8 cellular contexts compared by ENCODE assay signal in genomic region chr13:45464141-45464686, GRCh38. TPM values are rescaled to one million over a fixed set of nuclear protein-coding genes. Genes with fewer than 3 reads are reported as not detected.
DNase-seq lines count a peak whose midpoint lies in the region; ATAC-seq and TF ChIP-seq lines count a peak whose summit lies in the region.

No MANE protein-coding gene starts in this region.

- H3K9ac ChIP-seq in Karpas-422 (ENCODE audit: low read length) = peak overlapping the region; percentile 93

- peaks cover 42% of the 10 kb centered on the region for H3K4me1 ChIP-seq in Karpas-422 (ENCODE audit: low read length)

- H3K9me2 ChIP-seq in Karpas-422 (replicated peaks; ENCODE audit: insufficient read depth, low read length) = no peaks in the 10 kb centered on the region

- H3K9me3 ChIP-seq in Karpas-422 (ENCODE audit: low read length) = no peaks in the 10 kb centered on the region

- peak overlapping the region; percentile 92 to 96 (median 94) for H3K4me3 Mint-ChIP-seq in naive B cell

- DNase-seq in AG10803 (ENCODE audit: low read depth) = no peak
- no peak for DNase-seq in Karpas-422
- DNase-seq in coronary artery (ENCODE audit: low spot score) = no peak
- DNase-seq in naive B cell = no peak
- no peak for DNase-seq in NCI-H2029 treated with DMSO at 0.1 percent for 48 hours (lab: John Stamatoyannopoulos, UW)
- no peak for DNase-seq in NCI-H128 (lab: John Stamatoyannopoulos, UW; ENCODE audit: unreplicated experiment)

- peaks cover 0 to 3% (median 0%) of the 10 kb centered on the region in 7 donors for H3K9me3 Mint-ChIP-seq in naive B cell

- H4K20me1 ChIP-seq in Karpas-422 (ENCODE audit: insufficient read depth, low read depth, low read length) = no peaks in the 10 kb centered on the region; the same call in 1 of the 2 replicates

- peak overlapping the region; percentile 95 for H3K4me2 ChIP-seq in Karpas-422 (ENCODE audit: low read depth, low read length, poor library complexity, severe bottlenecking)

- peaks cover under 1 to 6% of the 10 kb centered on the region in 2 donors for H3K36me3 Mint-ChIP-seq in naive B cell

- H3K4me1 Mint-ChIP-seq in naive B cell = peaks cover 27 to 47% (median 38%) of the 10 kb centered on the region in 3 donors

- ATAC-seq in naive B cell (ENCODE audit: low read depth in 2 of 2) (no peak), GM19455 (IDR thresholded peaks at IDR 0.05; ENCODE audit: unreplicated experiment) (no peak), GM19328 (IDR thresholded peaks at IDR 0.05; ENCODE audit: unreplicated experiment) (no peak)

- TF ChIP-seq CTCF in AG10803 (conservative IDR thresholded peaks at IDR 0.05; ENCODE audit: low read length) (no peak; the same call in 1 of the 2 replicates), coronary artery (IDR thresholded peaks at IDR 0.05) (no peak)

- H3K36me3 ChIP-seq in Karpas-422 (ENCODE audit: insufficient read depth, low read length) = no peaks in the 10 kb centered on the region

- no peaks in the 10 kb centered on the region for H3K27me3 ChIP-seq in Karpas-422 (ENCODE audit: low read length)

- peak overlapping the region; percentile 27 to 97 (median 92) for H3K27ac Mint-ChIP-seq in naive B cell

- H3K79me2 ChIP-seq in Karpas-422 (ENCODE audit: low read length) = peaks cover 54% of the 10 kb centered on the region

- H3K4me3 ChIP-seq in AG10803 (ENCODE audit: low read length) (peak overlapping the region; percentile 79), Karpas-422 (ENCODE audit: low read length) (peak overlapping the region; percentile 81), coronary artery (peak overlapping the region; percentile 89)

- peaks cover 2 to 6% (median 5%) of the 10 kb centered on the region in 3 donors for H3K27me3 Mint-ChIP-seq in naive B cell

- H2AFZ ChIP-seq in Karpas-422 (ENCODE audit: low read length) = peak overlapping the region; percentile 82

- H3K27ac ChIP-seq in Karpas-422 (ENCODE audit: low read length) = no peak overlapping the region
- peak overlapping the region; percentile 61 to 97 for H3K27ac ChIP-seq in coronary artery

RNA-seq across cellular contexts. Expression of gene COG3, which starts 0.5 kb away (rescaled TPM):
- total RNA-seq in Karpas-422 (2014; rRNA removed; shearing (Covaris generic); ENCODE audit: low replicate concordance) = 23.3 and 27.3 TPM in 2 replicates
- 10 to 100 TPM; 12.4 to 63.1 (median 29.9) TPM for polyA plus RNA-seq in naive B cell (ENCODE audit: low read depth in 6 of 6)

RNA-seq across cellular contexts. Expression of gene SLC25A30, which starts 46.0 kb away (rescaled TPM):
- total RNA-seq in Karpas-422 (2014; rRNA removed; shearing (Covaris generic); ENCODE audit: low replicate concordance) = 0.04 TPM in 1 of 2 replicates, not detected in the other
- 1 to 10 TPM in 5 of 6 donors, not detected in 1; 2.5 to 4.0 (median 3.1) TPM for polyA plus RNA-seq in naive B cell (ENCODE audit: low read depth in 6 of 6)
